ENCODE assay signal across 24 cellular contexts in genomic region chr6:153959281-153959680, GRCh38.
"Had no signal": no experiment of that assay in that cellular context is flagged by ENCODE, and none has a peak within 500 bp of the region (broad histone marks: within the 10 kb centered on the region; RNA-seq: fewer than 3 reads in every experiment).

No MANE protein-coding gene starts in this region.

- DNase-seq: activated CD4-positive, alpha-beta T cell treated with anti-CD3 and anti-CD28 coated beads, Interleukin-2, amount 10 ng/mL, durations not matched to agents 7 days and 5 days; activated CD4-positive, CD25-positive, alpha-beta regulatory T cell treated with anti-CD3 and anti-CD28 coated beads, Interleukin-2, amount 50 U/mL, for 72 hours; activated CD8-positive, alpha-beta memory T cell treated with anti-CD3 and anti-CD28 coated beads, Interleukin-2, amount 10 ng/mL, durations not matched to agents 7 days and 5 days; activated CD8-positive, alpha-beta T cell treated with anti-CD3 and anti-CD28 coated beads for 36 hours; activated effector memory CD4-positive, alpha-beta T cell treated with anti-CD3 and anti-CD28 coated beads, Interleukin-2, amount 50 U/mL, for 16 hours; activated naive CD4-positive, alpha-beta T cell treated with anti-CD3 and anti-CD28 coated beads, Interleukin-2, amount 10 ng/mL, durations not matched to agents 7 days and 5 days; activated T-cell treated with anti-CD3 and anti-CD28 coated beads for 4 hours; amygdala; cortex of kidney; erythroblast; foreskin keratinocyte; immature natural killer cell; kidney glomerular epithelial cell; left ventricle myocardium superior; mammary epithelial cell; naive thymus-derived CD8-positive, alpha-beta T cell; ovary; psoas muscle; right cardiac atrium; stimulated activated CD4-positive, alpha-beta T cell treated with anti-CD3 and anti-CD28 coated beads, Interleukin-12 subunit alpha, Interleukin-12 subunit beta, amount 100 ng/mL, for 4 hours; substantia nigra; thyroid gland; upper lobe of right lung had no signal

- H3K27ac ChIP-seq: foreskin keratinocyte, ovary, psoas muscle, thyroid gland, upper lobe of right lung, VCaP had no signal

- H3K4me3 ChIP-seq: ovary, psoas muscle, thyroid gland, upper lobe of right lung had no signal

- H3K27me3 ChIP-seq: foreskin keratinocyte, ovary, thyroid gland, upper lobe of right lung had no signal

- H3K36me3 ChIP-seq: ovary, thyroid gland, upper lobe of right lung had no signal

- H3K4me1 ChIP-seq: foreskin keratinocyte, psoas muscle, thyroid gland, upper lobe of right lung had no signal

- H3K9me3 ChIP-seq: ovary, psoas muscle, thyroid gland, upper lobe of right lung had no signal
